ENCODE assay signal across 1 cellular context in the genomic region with DNA sequence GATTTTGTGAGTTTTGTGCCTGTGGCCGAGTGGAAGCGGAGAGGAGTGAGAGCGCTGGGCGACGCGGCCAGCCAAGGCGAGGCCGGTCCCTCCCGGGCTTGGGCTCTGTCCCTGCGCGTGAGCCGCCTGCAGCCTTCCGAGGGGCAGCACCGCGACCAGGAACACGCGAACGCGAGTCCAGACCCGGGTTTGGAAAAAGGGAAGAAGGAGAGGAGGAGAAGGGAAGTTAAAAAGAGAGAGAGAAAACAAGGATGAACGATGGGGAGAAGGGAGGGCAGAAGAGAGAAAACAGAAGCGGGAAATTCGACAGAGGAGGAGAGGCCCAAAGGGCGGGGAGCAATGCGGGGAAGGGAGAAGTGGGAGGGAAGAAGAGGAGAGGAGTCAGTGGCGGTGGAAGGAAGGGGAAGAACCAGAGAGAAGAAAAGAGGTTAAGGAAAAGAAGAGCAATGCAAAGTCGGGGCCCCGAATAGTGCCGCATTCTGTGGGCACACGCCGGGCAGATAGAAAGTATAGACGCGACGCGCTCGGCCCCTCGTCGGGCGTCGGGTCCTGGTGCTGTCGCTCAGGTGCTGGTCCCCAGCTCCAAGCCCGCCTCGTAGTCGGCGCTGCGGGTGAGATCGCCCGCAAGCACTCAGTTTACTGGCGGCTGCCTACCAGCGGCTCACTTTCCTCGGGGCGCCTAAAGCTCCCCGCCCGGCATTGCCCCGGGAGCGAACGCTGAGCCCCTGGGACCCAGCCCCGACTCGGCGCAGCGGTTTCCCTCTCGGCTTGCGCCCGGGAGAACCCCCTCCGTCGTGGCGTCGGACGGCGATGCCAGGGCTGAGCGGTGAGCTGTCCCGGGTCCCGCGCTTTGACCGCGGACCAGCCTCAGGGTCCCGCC.
TF ChIP-seq lines count a peak whose summit lies in the region.

No MANE protein-coding gene starts in this region.

TF ChIP-seq in HepG2, 621 proteins besides CTCF, POLR2A, EP300 and RAD21:
- TF ChIP-seq, protein P1, sequence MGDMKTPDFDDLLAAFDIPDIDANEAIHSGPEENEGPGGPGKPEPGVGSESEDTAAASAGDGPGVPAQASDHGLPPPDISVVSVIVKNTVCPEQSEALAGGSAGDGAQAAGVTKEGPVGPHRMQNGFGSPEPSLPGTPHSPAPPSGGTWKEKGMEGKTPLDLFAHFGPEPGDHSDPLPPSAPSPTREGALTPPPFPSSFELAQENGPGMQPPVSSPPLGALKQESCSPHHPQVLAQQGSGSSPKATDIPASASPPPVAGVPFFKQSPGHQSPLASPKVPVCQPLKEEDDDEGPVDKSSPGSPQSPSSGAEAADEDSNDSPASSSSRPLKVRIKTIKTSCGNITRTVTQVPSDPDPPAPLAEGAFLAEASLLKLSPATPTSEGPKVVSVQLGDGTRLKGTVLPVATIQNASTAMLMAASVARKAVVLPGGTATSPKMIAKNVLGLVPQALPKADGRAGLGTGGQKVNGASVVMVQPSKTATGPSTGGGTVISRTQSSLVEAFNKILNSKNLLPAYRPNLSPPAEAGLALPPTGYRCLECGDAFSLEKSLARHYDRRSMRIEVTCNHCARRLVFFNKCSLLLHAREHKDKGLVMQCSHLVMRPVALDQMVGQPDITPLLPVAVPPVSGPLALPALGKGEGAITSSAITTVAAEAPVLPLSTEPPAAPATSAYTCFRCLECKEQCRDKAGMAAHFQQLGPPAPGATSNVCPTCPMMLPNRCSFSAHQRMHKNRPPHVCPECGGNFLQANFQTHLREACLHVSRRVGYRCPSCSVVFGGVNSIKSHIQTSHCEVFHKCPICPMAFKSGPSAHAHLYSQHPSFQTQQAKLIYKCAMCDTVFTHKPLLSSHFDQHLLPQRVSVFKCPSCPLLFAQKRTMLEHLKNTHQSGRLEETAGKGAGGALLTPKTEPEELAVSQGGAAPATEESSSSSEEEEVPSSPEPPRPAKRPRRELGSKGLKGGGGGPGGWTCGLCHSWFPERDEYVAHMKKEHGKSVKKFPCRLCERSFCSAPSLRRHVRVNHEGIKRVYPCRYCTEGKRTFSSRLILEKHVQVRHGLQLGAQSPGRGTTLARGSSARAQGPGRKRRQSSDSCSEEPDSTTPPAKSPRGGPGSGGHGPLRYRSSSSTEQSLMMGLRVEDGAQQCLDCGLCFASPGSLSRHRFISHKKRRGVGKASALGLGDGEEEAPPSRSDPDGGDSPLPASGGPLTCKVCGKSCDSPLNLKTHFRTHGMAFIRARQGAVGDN (CRISPR knock-in tag; IDR thresholded peaks at IDR 0.05), result peak; percentile 27; the same call in 1 of the 2 replicates
- TF ChIP-seq PHF5A (CRISPR knock-in tag; IDR thresholded peaks at IDR 0.05; ENCODE audit: low read depth, unreplicated experiment) (no peak), EZH2 (conservative IDR thresholded peaks at IDR 0.05; ENCODE audit: low read depth, low read length) (peak; percentile 96)
